1 cellular context compared by ENCODE assay signal in genomic region chr15:34969340-34970097, GRCh38.
A peak's percentile ranks its signal among the peaks of the same experiment; 100 is the strongest.
TF ChIP-seq lines count a peak whose summit lies in the region.

TSS of gene AQR (minus strand) at chr15:34969742. CDS start at chr15:34969613, 129 bp downstream.

TF ChIP-seq in K562, 482 proteins besides CTCF, POLR2A, EP300 and RAD21 (continued from another document and continues in another):
- TF ChIP-seq CTCFL (IDR thresholded peaks at IDR 0.05; ENCODE audit: borderline replicate concordance, insufficient read depth, low read depth, low read length, poor library complexity, severe bottlenecking) (peak; percentile 5), NCOA4 (IDR thresholded peaks at IDR 0.05; ENCODE audit: partially characterized antibody) (no peak), THRA (IDR thresholded peaks at IDR 0.05) (no peak), E4F1 (CRISPR knock-in tag; IDR thresholded peaks at IDR 0.05; ENCODE audit: borderline replicate concordance) (no peak), ZNF197 (CRISPR knock-in tag; IDR thresholded peaks at IDR 0.05; ENCODE audit: low read depth) (no peak; the same call in 1 of the 2 replicates), ARID1B (IDR thresholded peaks at IDR 0.05) (no peak; the same call in 1 of the 2 replicates), HEY1 (CRISPR knock-in tag; IDR thresholded peaks at IDR 0.05; ENCODE audit: borderline replicate concordance) (no peak), ZC3H11A (IDR thresholded peaks at IDR 0.05; ENCODE audit: low read depth, low read length) (peak; percentile 94), ZNF175 (CRISPR knock-in tag; IDR thresholded peaks at IDR 0.05; ENCODE audit: low read depth) (0 out of 2 replicates have a peak, but pooled peaks have one; percentile 28), ZNF232 (CRISPR knock-in tag; IDR thresholded peaks at IDR 0.05) (no peak), ZFP1 (CRISPR knock-in tag; IDR thresholded peaks at IDR 0.05) (no peak), CTBP1 (IDR thresholded peaks at IDR 0.05; ENCODE audit: borderline replicate concordance) (peak; percentile 88), ZNF324 (CRISPR knock-in tag; IDR thresholded peaks at IDR 0.05) (no peak), SUPT5H (IDR thresholded peaks at IDR 0.05) (peak; percentile 96), PPARD (CRISPR knock-in tag; IDR thresholded peaks at IDR 0.05) (no peak), NR0B1 (IDR thresholded peaks at IDR 0.05; ENCODE audit: partially characterized antibody) (no peak), ZNF354B (CRISPR knock-in tag; IDR thresholded peaks at IDR 0.05) (no peak), ASH1L (IDR thresholded peaks at IDR 0.05; ENCODE audit: borderline replicate concordance, low read depth, partially characterized antibody) (no peak), ZNF609 (CRISPR knock-in tag; IDR thresholded peaks at IDR 0.05; ENCODE audit: borderline replicate concordance) (no peak), ZNF133 (CRISPR knock-in tag; IDR thresholded peaks at IDR 0.05) (no peak), ATF3 (IDR thresholded peaks at IDR 0.05) (no peak), ATF3 (CRISPR knock-in tag; conservative IDR thresholded peaks at IDR 0.05) (no peak), HOXB6 (CRISPR knock-in tag; IDR thresholded peaks at IDR 0.05; ENCODE audit: borderline replicate concordance) (no peak), CBX8 (IDR thresholded peaks at IDR 0.05; ENCODE audit: borderline replicate concordance, extremely low read depth, low read depth, low read length, poor library complexity, severe bottlenecking) (no peak), ZNF318 (IDR thresholded peaks at IDR 0.05; ENCODE audit: borderline replicate concordance in 1 of 2, low read depth in 1 of 2) (no peak; a peak in 1 of 4 replicates), KHSRP (IDR thresholded peaks at IDR 0.05) (no peak), ATF7 (IDR thresholded peaks at IDR 0.05) (peak; percentile 86), PTTG1 (tag; IDR thresholded peaks at IDR 0.05; ENCODE audit: low read depth) (no peak), TAL1 (IDR thresholded peaks at IDR 0.05) (0 out of 2 replicates have a peak, but pooled peaks have one; percentile 12), XRCC4 (IDR thresholded peaks at IDR 0.05; ENCODE audit: extremely low read depth, insufficient read depth, insufficient read length) (no peak), ZNF699 (CRISPR knock-in tag; IDR thresholded peaks at IDR 0.05; ENCODE audit: insufficient replicate concordance) (no peak)
